Comparison of ENCODE assay signal across 38 cellular contexts in genomic region chr5:159639590-159639989, GRCh38.
"Had no signal": no experiment of that assay in that cellular context is flagged by ENCODE, and none has a peak within 500 bp of the region (broad histone marks: within the 10 kb centered on the region; RNA-seq: fewer than 3 reads in every experiment).

No MANE protein-coding gene starts in this region.

- H3K36me3 Mint-ChIP-seq: activated CD8-positive, alpha-beta memory T cell treated with anti-CD3 and anti-CD28 coated beads, Interleukin-2, amount 10 ng/mL, durations not matched to agents 7 days and 5 days; activated naive CD4-positive, alpha-beta T cell treated with anti-CD3 and anti-CD28 coated beads, Interleukin-2, amount 50 U/mL, for 72 hours; activated naive CD8-positive, alpha-beta T cell treated with anti-CD3 and anti-CD28 coated beads for 36 hours; WTC11 had no signal

- H3K9me3 ChIP-seq: adrenal gland, body of pancreas, breast epithelium had no signal

- H3K27ac Mint-ChIP-seq: activated CD4-positive, alpha-beta memory T cell treated with anti-CD3 and anti-CD28 coated beads, Interleukin-2, amount 10 ng/mL, durations not matched to agents 7 days and 5 days; activated CD4-positive, alpha-beta T cell treated with anti-CD3 and anti-CD28 coated beads for 36 hours; activated CD4-positive, alpha-beta T cell treated with anti-CD3 and anti-CD28 coated beads, Interleukin-2, amount 10 ng/mL, durations not matched to agents 7 days and 5 days; activated CD8-positive, alpha-beta memory T cell treated with anti-CD3 and anti-CD28 coated beads, Interleukin-2, amount 10 ng/mL, durations not matched to agents 7 days and 5 days; activated CD8-positive, alpha-beta T cell treated with anti-CD3 and anti-CD28 coated beads, Interleukin-2, amount 10 ng/mL, durations not matched to agents 7 days and 5 days; activated naive CD4-positive, alpha-beta T cell treated with anti-CD3 and anti-CD28 coated beads for 36 hours; activated naive CD4-positive, alpha-beta T cell treated with anti-CD3 and anti-CD28 coated beads, Interleukin-2, amount 50 U/mL, for 72 hours; activated naive CD8-positive, alpha-beta T cell treated with anti-CD3 and anti-CD28 coated beads for 36 hours; activated T-cell treated with anti-CD3 and anti-CD28 coated beads, Interleukin-2, amount 50 U/mL, for 24 hours; activated T-helper 17 cell treated with anti-CD3 and anti-CD28 coated beads, Interleukin-2, amount 50 U/mL, for 72 hours; T-helper 1 cell treated with Interleukin-12 subunit alpha and Interleukin-12 subunit beta and Interleukin-4 antibody, amounts not matched to agents 30 μg/mL and 1 μg/mL, for 36 hours; T-helper 2 cell treated with Interferon-gamma antibody and Interleukin-4, amounts not matched to agents 5 μg/mL and 100 μg/mL, for 36 hours; WTC11 had no signal

- H3K36me3 ChIP-seq: adrenal gland, brain microvascular endothelial cell, breast epithelium, WERI-Rb-1 had no signal

- H3K27me3 ChIP-seq: adrenal gland, body of pancreas, brain microvascular endothelial cell, breast epithelium had no signal

- H3K4me1 Mint-ChIP-seq: activated CD4-positive, alpha-beta memory T cell treated with anti-CD3 and anti-CD28 coated beads, Interleukin-2, amount 10 ng/mL, durations not matched to agents 7 days and 5 days; activated CD4-positive, alpha-beta T cell treated with anti-CD3 and anti-CD28 coated beads for 36 hours; activated CD4-positive, alpha-beta T cell treated with anti-CD3 and anti-CD28 coated beads, Interleukin-2, amount 10 ng/mL, durations not matched to agents 7 days and 5 days; activated CD8-positive, alpha-beta memory T cell treated with anti-CD3 and anti-CD28 coated beads, Interleukin-2, amount 10 ng/mL, durations not matched to agents 7 days and 5 days; activated naive CD8-positive, alpha-beta T cell treated with anti-CD3 and anti-CD28 coated beads for 36 hours; activated T-helper 17 cell treated with anti-CD3 and anti-CD28 coated beads, Interleukin-2, amount 50 U/mL, for 72 hours had no signal

- H3K9me3 Mint-ChIP-seq: activated CD4-positive, alpha-beta memory T cell treated with anti-CD3 and anti-CD28 coated beads, Interleukin-2, amount 10 ng/mL, durations not matched to agents 7 days and 5 days; activated CD4-positive, alpha-beta T cell treated with anti-CD3 and anti-CD28 coated beads, Interleukin-2, amount 10 ng/mL, durations not matched to agents 7 days and 5 days; activated naive CD4-positive, alpha-beta T cell treated with anti-CD3 and anti-CD28 coated beads, Interleukin-2, amount 50 U/mL, for 72 hours; activated T-cell treated with anti-CD3 and anti-CD28 coated beads, Interleukin-2, amount 50 U/mL, for 24 hours; activated T-helper 17 cell treated with anti-CD3 and anti-CD28 coated beads, Interleukin-2, amount 50 U/mL, for 72 hours; T-helper 1 cell treated with Interleukin-12 subunit alpha and Interleukin-12 subunit beta and Interleukin-4 antibody, amounts not matched to agents 30 μg/mL and 1 μg/mL, for 36 hours; T-helper 2 cell treated with Interferon-gamma antibody and Interleukin-4, amounts not matched to agents 5 μg/mL and 100 μg/mL, for 36 hours had no signal

- H3K27ac ChIP-seq: adrenal gland, body of pancreas, brain microvascular endothelial cell, breast epithelium, WERI-Rb-1 had no signal

- H3K4me3 Mint-ChIP-seq: activated CD4-positive, alpha-beta memory T cell treated with anti-CD3 and anti-CD28 coated beads, Interleukin-2, amount 10 ng/mL, durations not matched to agents 7 days and 5 days; activated CD4-positive, alpha-beta T cell treated with anti-CD3 and anti-CD28 coated beads for 36 hours; activated CD4-positive, alpha-beta T cell treated with anti-CD3 and anti-CD28 coated beads, Interleukin-2, amount 10 ng/mL, durations not matched to agents 7 days and 5 days; activated CD8-positive, alpha-beta memory T cell treated with anti-CD3 and anti-CD28 coated beads, Interleukin-2, amount 10 ng/mL, durations not matched to agents 7 days and 5 days; activated CD8-positive, alpha-beta T cell treated with anti-CD3 and anti-CD28 coated beads, Interleukin-2, amount 10 ng/mL, durations not matched to agents 7 days and 5 days; activated naive CD4-positive, alpha-beta T cell treated with anti-CD3 and anti-CD28 coated beads for 36 hours; activated naive CD8-positive, alpha-beta T cell treated with anti-CD3 and anti-CD28 coated beads for 36 hours; activated T-cell treated with anti-CD3 and anti-CD28 coated beads, Interleukin-2, amount 50 U/mL, for 24 hours; activated T-helper 17 cell treated with anti-CD3 and anti-CD28 coated beads, Interleukin-2, amount 50 U/mL, for 72 hours; T-helper 1 cell treated with Interleukin-12 subunit alpha and Interleukin-12 subunit beta and Interleukin-4 antibody, amounts not matched to agents 30 μg/mL and 1 μg/mL, for 36 hours; T-helper 2 cell treated with Interferon-gamma antibody and Interleukin-4, amounts not matched to agents 5 μg/mL and 100 μg/mL, for 36 hours; WTC11 had no signal

- DNase-seq: activated CD4-positive, alpha-beta memory T cell treated with anti-CD3 and anti-CD28 coated beads, Interleukin-2, amount 10 ng/mL, durations not matched to agents 7 days and 5 days; activated CD4-positive, alpha-beta T cell treated with anti-CD3 and anti-CD28 coated beads for 1 hour; activated CD4-positive, alpha-beta T cell treated with anti-CD3 and anti-CD28 coated beads for 36 hours; activated CD4-positive, alpha-beta T cell treated with anti-CD3 and anti-CD28 coated beads for 48 hours; activated CD4-positive, alpha-beta T cell treated with anti-CD3 and anti-CD28 coated beads, Interleukin-2, amount 10 ng/mL, durations not matched to agents 7 days and 5 days; activated CD4-positive, alpha-beta T cell treated with anti-CD3 and anti-CD28 coated beads, Interleukin-2, amount 50 U/mL, for 48 hours; activated CD4-positive, CD25-positive, alpha-beta regulatory T cell; activated CD8-positive, alpha-beta memory T cell treated with anti-CD3 and anti-CD28 coated beads for 24 hours; activated CD8-positive, alpha-beta memory T cell treated with anti-CD3 and anti-CD28 coated beads, Interleukin-2, amount 10 ng/mL, durations not matched to agents 7 days and 5 days; activated CD8-positive, alpha-beta memory T cell treated with anti-CD3 and anti-CD28 coated beads, Interleukin-2, amount 50 U/mL, for 48 hours; activated CD8-positive, alpha-beta T cell treated with anti-CD3 and anti-CD28 coated beads, Interleukin-2, amount 10 ng/mL, durations not matched to agents 7 days and 5 days; activated effector memory CD4-positive, alpha-beta T cell treated with anti-CD3 and anti-CD28 coated beads, Interleukin-2, amount 50 U/mL, for 16 hours; activated gamma-delta T cell treated with Interleukin-2 at 50 U/mL for 16 hours; activated naive CD4-positive, alpha-beta T cell; activated naive CD4-positive, alpha-beta T cell treated with anti-CD3 and anti-CD28 coated beads for 36 hours; activated naive CD4-positive, alpha-beta T cell treated with anti-CD3 and anti-CD28 coated beads, Interleukin-2, amount 50 U/mL, for 16 hours; activated naive CD8-positive, alpha-beta T cell treated with anti-CD3 and anti-CD28 coated beads for 36 hours; activated T-cell treated with anti-CD3 and anti-CD28 coated beads, Interleukin-2, amount 50 U/mL, for 24 hours; activated T-cell treated with anti-CD3 and anti-CD28 coated beads, Interleukin-2, amount 50 U/mL, for 48 hours; adrenal gland; amniotic stem cell; aorta; body of pancreas; central memory CD4-positive, alpha-beta T cell; cerebellar nuclear complex; SW 1271; T-helper 1 cell; T-helper 2 cell; T-helper 9 cell; WERI-Rb-1 had no signal

- H3K4me1 ChIP-seq: adrenal gland, body of pancreas, breast epithelium had no signal

- ATAC-seq: activated CD4-positive, alpha-beta T cell treated with anti-CD3 and anti-CD28 coated beads for 36 hours; activated CD4-positive, CD25-positive, alpha-beta regulatory T cell treated with anti-CD3 and anti-CD28 coated beads, Interleukin-2, amount 50 U/mL, for 24 hours; activated CD8-positive, alpha-beta memory T cell treated with anti-CD3 and anti-CD28 coated beads, Interleukin-2, amount 10 ng/mL, durations not matched to agents 7 days and 5 days; activated CD8-positive, alpha-beta T cell treated with anti-CD3 and anti-CD28 coated beads, Interleukin-2, amount 10 ng/mL, durations not matched to agents 7 days and 5 days; activated naive CD4-positive, alpha-beta T cell treated with anti-CD3 and anti-CD28 coated beads, Interleukin-2, amount 50 U/mL, for 72 hours; activated T-helper 17 cell treated with anti-CD3 and anti-CD28 coated beads, Interleukin-2, amount 50 U/mL, for 72 hours; body of pancreas; WTC11 had no signal

- H3K4me3 ChIP-seq: adrenal gland, body of pancreas, breast epithelium had no signal
